ENCODE assay signal across 1 cellular context in genomic region chr19:39403331-39404312, GRCh38.
A peak's percentile ranks its signal among the peaks of the same experiment; 100 is the strongest.
TF ChIP-seq lines count a peak whose summit lies in the region.

No MANE protein-coding gene starts in this region.

TF ChIP-seq in K562, 482 proteins besides CTCF, POLR2A, EP300 and RAD21 (continued from another document):
- peak; percentile 61; the same call in 1 of the 2 replicates for TF ChIP-seq STAT5A (IDR thresholded peaks at IDR 0.05; ENCODE audit: borderline replicate concordance, low read length)
- peak; percentile 96 for TF ChIP-seq JUND (IDR thresholded peaks at IDR 0.05; ENCODE audit: borderline replicate concordance, low read depth, low read length)
- peak; percentile 92; the same call in 1 of the 3 replicates for TF ChIP-seq JUND (tag; IDR thresholded peaks at IDR 0.05; ENCODE audit: borderline replicate concordance, low read depth, low read length)
- TF ChIP-seq CREB1 (IDR thresholded peaks at IDR 0.05): peak; percentile 64
- TF ChIP-seq CREB1 (CRISPR knock-in tag; IDR thresholded peaks at IDR 0.05): peak; percentile 74
- TF ChIP-seq RNF2 (IDR thresholded peaks at IDR 0.05): peak; percentile 31; the same call in 1 of the 2 replicates
- TF ChIP-seq L3MBTL2 (IDR thresholded peaks at IDR 0.05): peak; percentile 70; the same call in 1 of the 2 replicates
- no peak for TF ChIP-seq TAL1 (IDR thresholded peaks at IDR 0.05)
- TF ChIP-seq HDAC6 (IDR thresholded peaks at IDR 0.05; ENCODE audit: low read depth, low read length): no peak
- TF ChIP-seq ZNF277 (CRISPR knock-in tag; IDR thresholded peaks at IDR 0.05; ENCODE audit: borderline replicate concordance): no peak
- no peak for TF ChIP-seq FOXA1 (IDR thresholded peaks at IDR 0.05; ENCODE audit: borderline replicate concordance)
- peak; percentile 31 to 82 for TF ChIP-seq E2F6 (IDR thresholded peaks at IDR 0.05; ENCODE audit: borderline replicate concordance in 1 of 2, extremely low read depth in 1 of 2, insufficient read depth in 1 of 2, insufficient read length in 1 of 2, low read depth in 1 of 2, low read length in 1 of 2, poor library complexity in 1 of 2, severe bottlenecking in 1 of 2)
- TF ChIP-seq SAFB (IDR thresholded peaks at IDR 0.05; ENCODE audit: borderline replicate concordance, low read depth, low read length): peak; percentile 42; the same call in 1 of the 2 replicates
- TF ChIP-seq CREM (IDR thresholded peaks at IDR 0.05; ENCODE audit: low read depth): peak; percentile 76; the same call in 1 of the 2 replicates
- peak; percentile 73 for TF ChIP-seq ARID1B (IDR thresholded peaks at IDR 0.05)
- no peak for TF ChIP-seq BMI1 (IDR thresholded peaks at IDR 0.05; ENCODE audit: low read length)
- 0 out of 2 replicates have a peak, but pooled peaks have one; percentile 31 for TF ChIP-seq GABPA (tag; conservative IDR thresholded peaks at IDR 0.05; ENCODE audit: low read depth)
- peak; percentile 45; the same call in 1 of the 2 replicates for TF ChIP-seq EP400 (IDR thresholded peaks at IDR 0.05)
- peak in 1 of 2 experiments; percentile 12 for TF ChIP-seq AFF1 (IDR thresholded peaks at IDR 0.05; ENCODE audit: low read depth in 1 of 2, partially characterized antibody in 2 of 2)
- TF ChIP-seq CBFA2T3 (IDR thresholded peaks at IDR 0.05): peak; percentile 34; the same call in 1 of the 2 replicates
- 0 out of 2 replicates have a peak, but pooled peaks have one; percentile 33 for TF ChIP-seq HMGXB4 (CRISPR knock-in tag; IDR thresholded peaks at IDR 0.05)
- 0 out of 2 replicates have a peak, but pooled peaks have one; percentile 32 for TF ChIP-seq TRIM28 (IDR thresholded peaks at IDR 0.05)
- peak; percentile 90; the same call in 1 of the 2 replicates for TF ChIP-seq GATAD2A (IDR thresholded peaks at IDR 0.05)
- TF ChIP-seq NONO (IDR thresholded peaks at IDR 0.05; ENCODE audit: low read depth in 2 of 2, low read length in 1 of 2): peak in 1 of 2 experiments; percentile 88; a peak in 1 of 4 replicates
- TF ChIP-seq SNAPC5 (CRISPR knock-in tag; IDR thresholded peaks at IDR 0.05): no peak
- TF ChIP-seq RB1 (IDR thresholded peaks at IDR 0.05; ENCODE audit: low read depth): peak; percentile 51; the same call in 1 of the 2 replicates
- TF ChIP-seq FOXJ2 (tag; IDR thresholded peaks at IDR 0.05): peak; percentile 99
- TF ChIP-seq FOSL1 (tag; conservative IDR thresholded peaks at IDR 0.05): peak; percentile 98
- TF ChIP-seq UBTF (IDR thresholded peaks at IDR 0.05; ENCODE audit: borderline replicate concordance in 1 of 2, low read depth in 2 of 2, low read length in 2 of 2): peak in 1 of 2 experiments; percentile 80; a peak in 2 of 4 replicates
- TF ChIP-seq POLR2AphosphoS5 (IDR thresholded peaks at IDR 0.05; ENCODE audit: control insufficient read depth, insufficient read depth, low read depth, low read length): peak; percentile 20; the same call in 1 of the 2 replicates
- TF ChIP-seq SMARCE1 (IDR thresholded peaks at IDR 0.05): peak; percentile 80
- peak; percentile 79 for TF ChIP-seq ZFX (CRISPR knock-in tag; IDR thresholded peaks at IDR 0.05)
- no peak for TF ChIP-seq NR0B1 (IDR thresholded peaks at IDR 0.05; ENCODE audit: partially characterized antibody)
- 0 out of 6 replicates have a peak, but pooled peaks of 1 of the 3 experiments have one; percentile 29 for TF ChIP-seq ZBTB11 (CRISPR knock-in tag; IDR thresholded peaks at IDR 0.05)
- TF ChIP-seq SAP30 (IDR thresholded peaks at IDR 0.05; ENCODE audit: borderline replicate concordance, insufficient read depth, low read depth, low read length, poor library complexity, severe bottlenecking): no peak
- TF ChIP-seq FOXK2 (conservative IDR thresholded peaks at IDR 0.05 in 1 of 2, IDR thresholded peaks at IDR 0.05 in 1 of 2; ENCODE audit: low read depth in 2 of 2): peak; percentile 52 to 69; a peak in 2 of 4 replicates
- 0 out of 2 replicates have a peak, but pooled peaks have one; percentile 42 for TF ChIP-seq CC2D1A (IDR thresholded peaks at IDR 0.05)
- TF ChIP-seq HNRNPL (IDR thresholded peaks at IDR 0.05; ENCODE audit: low read depth, low read length): peak; percentile 58; the same call in 1 of the 2 replicates
- TF ChIP-seq HES1 (IDR thresholded peaks at IDR 0.05; ENCODE audit: low read depth): peak; percentile 94
